In genomic region chr10:52115823-52116222, GRCh38 we compare ENCODE assay signal across 25 cellular contexts.
DNase-seq lines count a peak whose midpoint lies in the region; ATAC-seq and TF ChIP-seq lines count a peak whose summit lies in the region.
"Had no signal": no experiment of that assay in that cellular context is flagged by ENCODE, and none has a peak within 500 bp of the region (broad histone marks: within the 10 kb centered on the region; RNA-seq: fewer than 3 reads in every experiment).

No MANE protein-coding gene starts in this region.

- H3K4me3 Mint-ChIP-seq in HFFc6 (no peak overlapping the region), WTC11 (no peak overlapping the region)
- H3K4me3 Mint-ChIP-seq in stimulated activated effector memory CD8-positive, alpha-beta T cell treated with anti-CD3 and anti-CD28 coated beads, Interleukin-12 subunit alpha, Interleukin-12 subunit beta, amount 100 ng/mL, for 72 hours = no peak overlapping the region
- H3K4me3 Mint-ChIP-seq: activated naive CD4-positive, alpha-beta T cell treated with anti-CD3 and anti-CD28 coated beads, Interleukin-2, amount 10 ng/mL, durations not matched to agents 7 days and 5 days; CD8-positive, alpha-beta T cell; H9; immature natural killer cell; stimulated activated naive CD8-positive, alpha-beta T cell treated with anti-CD3 and anti-CD28 coated beads, Interleukin-15, Interleukin-2, amounts not matched to agents 100 ng/mL and 50 ng/mL, for 24 hours had no signal

- H3K4me1 Mint-ChIP-seq in HFFc6 (ENCODE audit: low read depth) (peaks cover 7% of the 10 kb centered on the region), WTC11 (peaks cover 17% of the 10 kb centered on the region)
- no peaks in the 10 kb centered on the region for H3K4me1 Mint-ChIP-seq in stimulated activated effector memory CD8-positive, alpha-beta T cell treated with anti-CD3 and anti-CD28 coated beads, Interleukin-12 subunit alpha, Interleukin-12 subunit beta, amount 100 ng/mL, for 72 hours
- H3K4me1 Mint-ChIP-seq: activated naive CD4-positive, alpha-beta T cell treated with anti-CD3 and anti-CD28 coated beads, Interleukin-2, amount 10 ng/mL, durations not matched to agents 7 days and 5 days; immature natural killer cell had no signal

- TF ChIP-seq CTCF in A673 (conservative IDR thresholded peaks at IDR 0.05; ENCODE audit: low read depth, low read length) (no peak), HFFc6 (IDR thresholded peaks at IDR 0.05) (no peak), WTC11 (IDR thresholded peaks at IDR 0.05) (no peak), fibroblast of mammary gland (conservative IDR thresholded peaks at IDR 0.05; ENCODE audit: control insufficient read depth, insufficient read depth, low read depth, low read length) (no peak)

- H3K36me3 Mint-ChIP-seq in HFFc6 (ENCODE audit: low read depth) (no peaks in the 10 kb centered on the region), WTC11 (no peaks in the 10 kb centered on the region)
- no peaks in the 10 kb centered on the region for H3K36me3 Mint-ChIP-seq in stimulated activated effector memory CD8-positive, alpha-beta T cell treated with anti-CD3 and anti-CD28 coated beads, Interleukin-12 subunit alpha, Interleukin-12 subunit beta, amount 100 ng/mL, for 72 hours
- H3K36me3 Mint-ChIP-seq: activated naive CD4-positive, alpha-beta T cell treated with anti-CD3 and anti-CD28 coated beads, Interleukin-2, amount 10 ng/mL, durations not matched to agents 7 days and 5 days; CD8-positive, alpha-beta T cell; immature natural killer cell had no signal

- no TSS peak for BruUV-seq in A673 (replicated peaks; lab: Mats Ljungman, UMichigan)

- H3K27ac ChIP-seq in A673 (ENCODE audit: low read depth, low read length, poor library complexity, severe bottlenecking) = no peak overlapping the region
- H3K27ac ChIP-seq: body of pancreas, upper lobe of left lung had no signal

- no peaks in the 10 kb centered on the region for H3K9me3 ChIP-seq in A673 (ENCODE audit: low read depth, low read length, poor library complexity, severe bottlenecking)
- H3K9me3 ChIP-seq: body of pancreas, MG63, upper lobe of left lung had no signal

- intact Hi-C loops in A673 (cut with micrococcal nuclease; ENCODE audit: unreplicated experiment) = no loop called here

- POLR2A ChIA-PET in A673 (lab: Charles Lee; ENCODE audit: low non-redundant PET) = no interaction called here
- POLR2A ChIA-PET in WTC11 (lab: Charles Lee) = no interaction called here

- DNase-seq in A673 (ENCODE audit: low spot score) (peak; percentile 6), HFFc6 (peak; percentile 21), WTC11 (ENCODE audit: low spot score) (no peak), fibroblast of mammary gland (ENCODE audit: low read depth) (peak; percentile 15), DMS114 treated with DMSO at 0.1 percent for 48 hours (lab: John Stamatoyannopoulos, UW; ENCODE audit: unreplicated experiment) (no peak)
- DNase-seq in stimulated activated effector memory CD8-positive, alpha-beta T cell treated with anti-CD3 and anti-CD28 coated beads, Interleukin-12 subunit alpha, Interleukin-12 subunit beta, amount 100 ng/mL, for 72 hours (ENCODE audit: low spot score in 2 of 2) = no peak
- DNase-seq: activated CD4-positive, alpha-beta T cell treated with anti-CD3 and anti-CD28 coated beads, Interleukin-2, amount 50 U/mL, for 4 hours; activated naive CD4-positive, alpha-beta T cell treated with anti-CD3 and anti-CD28 coated beads, Interleukin-2, amount 10 ng/mL, durations not matched to agents 7 days and 5 days; activated T-cell treated with anti-CD3 and anti-CD28 coated beads, Interleukin-2, amount 50 U/mL, for 1 hour; body of pancreas; CD8-positive, alpha-beta T cell; cortex of kidney; DND-41; H9; immature natural killer cell; MG63; NCI-H2029 treated with DMSO at 0.1 percent for 48 hours; NCI-H510A; occipital lobe; right cardiac atrium; upper lobe of left lung had no signal

- H3K27ac Mint-ChIP-seq in HFFc6 (no peak overlapping the region), WTC11 (no peak overlapping the region)
- H3K27ac Mint-ChIP-seq in stimulated activated effector memory CD8-positive, alpha-beta T cell treated with anti-CD3 and anti-CD28 coated beads, Interleukin-12 subunit alpha, Interleukin-12 subunit beta, amount 100 ng/mL, for 72 hours = no peak overlapping the region
- H3K27ac Mint-ChIP-seq: activated naive CD4-positive, alpha-beta T cell treated with anti-CD3 and anti-CD28 coated beads, Interleukin-2, amount 10 ng/mL, durations not matched to agents 7 days and 5 days; CD8-positive, alpha-beta T cell; H9; immature natural killer cell; stimulated activated naive CD8-positive, alpha-beta T cell treated with anti-CD3 and anti-CD28 coated beads, Interleukin-15, Interleukin-2, amounts not matched to agents 100 ng/mL and 50 ng/mL, for 24 hours had no signal

- H3K36me3 ChIP-seq in A673 (ENCODE audit: insufficient read depth, low read length, poor library complexity, severe bottlenecking) = no peaks in the 10 kb centered on the region
- H3K36me3 ChIP-seq: MG63, upper lobe of left lung had no signal

- CTCF ChIA-PET in A673 (lab: Charles Lee) (no interaction called here), WTC11 (lab: Charles Lee) (no interaction called here)

- no peak overlapping the region for H3K4me3 ChIP-seq in A673 (ENCODE audit: low read depth, low read length, poor library complexity, severe bottlenecking)
- no peak overlapping the region for H3K4me3 ChIP-seq in fibroblast of mammary gland (ENCODE audit: control insufficient read depth, low read depth, low read length)
- H3K4me3 ChIP-seq: body of pancreas, MG63, upper lobe of left lung had no signal

- peak; percentile 26; the same call in 1 of the 2 replicates for ATAC-seq in WTC11
- no peak for ATAC-seq in GM21717 (IDR thresholded peaks at IDR 0.05; ENCODE audit: unreplicated experiment)
- no peak for ATAC-seq in HG03095 (IDR thresholded peaks at IDR 0.05; ENCODE audit: unreplicated experiment)
- ATAC-seq in stimulated activated effector memory CD8-positive, alpha-beta T cell treated with anti-CD3 and anti-CD28 coated beads, Interleukin-12 subunit alpha, Interleukin-12 subunit beta, amount 100 ng/mL, for 72 hours = no peak
- ATAC-seq: body of pancreas; CD8-positive, alpha-beta T cell; right cardiac atrium; Right ventricle myocardium inferior had no signal

- H3K9me3 Mint-ChIP-seq in HFFc6 (no peaks in the 10 kb centered on the region; the same call in 1 of the 2 replicates), WTC11 (peaks cover 7% of the 10 kb centered on the region)
- peaks cover 12% of the 10 kb centered on the region for H3K9me3 Mint-ChIP-seq in stimulated activated effector memory CD8-positive, alpha-beta T cell treated with anti-CD3 and anti-CD28 coated beads, Interleukin-12 subunit alpha, Interleukin-12 subunit beta, amount 100 ng/mL, for 72 hours
- H3K9me3 Mint-ChIP-seq: activated naive CD4-positive, alpha-beta T cell treated with anti-CD3 and anti-CD28 coated beads, Interleukin-2, amount 10 ng/mL, durations not matched to agents 7 days and 5 days; H9 had no signal

- H3K4me1 ChIP-seq in A673 (ENCODE audit: insufficient read depth, low read length, poor library complexity, severe bottlenecking) = no peaks in the 10 kb centered on the region
- H3K4me1 ChIP-seq: body of pancreas, upper lobe of left lung had no signal

- H3K27me3 Mint-ChIP-seq in HFFc6 (ENCODE audit: insufficient read depth) (no peaks in the 10 kb centered on the region; the same call in none of the 2 replicates), WTC11 (ENCODE audit: low read depth) (no peaks in the 10 kb centered on the region)
- H3K27me3 Mint-ChIP-seq: stimulated activated naive CD8-positive, alpha-beta T cell treated with anti-CD3 and anti-CD28 coated beads, Interleukin-15, Interleukin-2, amounts not matched to agents 100 ng/mL and 50 ng/mL, for 24 hours had no signal

- H3K27me3 ChIP-seq in A673 (replicated peaks; ENCODE audit: insufficient read depth, low read depth, low read length, poor library complexity) = no peaks in the 10 kb centered on the region
- H3K27me3 ChIP-seq: body of pancreas, MG63, upper lobe of left lung had no signal

TF ChIP-seq in WTC11, 78 proteins besides CTCF, POLR2A, EP300 and RAD21 (continues in another document):
- TF ChIP-seq, protein P1, sequence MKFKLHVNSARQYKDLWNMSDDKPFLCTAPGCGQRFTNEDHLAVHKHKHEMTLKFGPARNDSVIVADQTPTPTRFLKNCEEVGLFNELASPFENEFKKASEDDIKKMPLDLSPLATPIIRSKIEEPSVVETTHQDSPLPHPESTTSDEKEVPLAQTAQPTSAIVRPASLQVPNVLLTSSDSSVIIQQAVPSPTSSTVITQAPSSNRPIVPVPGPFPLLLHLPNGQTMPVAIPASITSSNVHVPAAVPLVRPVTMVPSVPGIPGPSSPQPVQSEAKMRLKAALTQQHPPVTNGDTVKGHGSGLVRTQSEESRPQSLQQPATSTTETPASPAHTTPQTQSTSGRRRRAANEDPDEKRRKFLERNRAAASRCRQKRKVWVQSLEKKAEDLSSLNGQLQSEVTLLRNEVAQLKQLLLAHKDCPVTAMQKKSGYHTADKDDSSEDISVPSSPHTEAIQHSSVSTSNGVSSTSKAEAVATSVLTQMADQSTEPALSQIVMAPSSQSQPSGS (CRISPR knock-in tag; IDR thresholded peaks at IDR 0.05; ENCODE audit: borderline replicate concordance, low read depth) = no peak
- TF ChIP-seq, protein P2, sequence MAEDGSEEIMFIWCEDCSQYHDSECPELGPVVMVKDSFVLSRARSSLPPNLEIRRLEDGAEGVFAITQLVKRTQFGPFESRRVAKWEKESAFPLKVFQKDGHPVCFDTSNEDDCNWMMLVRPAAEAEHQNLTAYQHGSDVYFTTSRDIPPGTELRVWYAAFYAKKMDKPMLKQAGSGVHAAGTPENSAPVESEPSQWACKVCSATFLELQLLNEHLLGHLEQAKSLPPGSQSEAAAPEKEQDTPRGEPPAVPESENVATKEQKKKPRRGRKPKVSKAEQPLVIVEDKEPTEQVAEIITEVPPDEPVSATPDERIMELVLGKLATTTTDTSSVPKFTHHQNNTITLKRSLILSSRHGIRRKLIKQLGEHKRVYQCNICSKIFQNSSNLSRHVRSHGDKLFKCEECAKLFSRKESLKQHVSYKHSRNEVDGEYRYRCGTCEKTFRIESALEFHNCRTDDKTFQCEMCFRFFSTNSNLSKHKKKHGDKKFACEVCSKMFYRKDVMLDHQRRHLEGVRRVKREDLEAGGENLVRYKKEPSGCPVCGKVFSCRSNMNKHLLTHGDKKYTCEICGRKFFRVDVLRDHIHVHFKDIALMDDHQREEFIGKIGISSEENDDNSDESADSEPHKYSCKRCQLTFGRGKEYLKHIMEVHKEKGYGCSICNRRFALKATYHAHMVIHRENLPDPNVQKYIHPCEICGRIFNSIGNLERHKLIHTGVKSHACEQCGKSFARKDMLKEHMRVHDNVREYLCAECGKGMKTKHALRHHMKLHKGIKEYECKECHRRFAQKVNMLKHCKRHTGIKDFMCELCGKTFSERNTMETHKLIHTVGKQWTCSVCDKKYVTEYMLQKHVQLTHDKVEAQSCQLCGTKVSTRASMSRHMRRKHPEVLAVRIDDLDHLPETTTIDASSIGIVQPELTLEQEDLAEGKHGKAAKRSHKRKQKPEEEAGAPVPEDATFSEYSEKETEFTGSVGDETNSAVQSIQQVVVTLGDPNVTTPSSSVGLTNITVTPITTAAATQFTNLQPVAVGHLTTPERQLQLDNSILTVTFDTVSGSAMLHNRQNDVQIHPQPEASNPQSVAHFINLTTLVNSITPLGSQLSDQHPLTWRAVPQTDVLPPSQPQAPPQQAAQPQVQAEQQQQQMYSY (CRISPR knock-in tag; IDR thresholded peaks at IDR 0.05) = no peak

Comparison
In these comparisons a context has a peak if more than half of its experiments do, and no peak if none do; other contexts are left out.
1. DNase-seq: peak in A673 (single experiment), HFFc6 (single experiment) and fibroblast of mammary gland (single experiment); none in WTC11 (single experiment), DMS114 treated with DMSO at 0.1 percent for 48 hours (single experiment) and stimulated activated effector memory CD8-positive, alpha-beta T cell treated with anti-CD3 and anti-CD28 coated beads, Interleukin-12 subunit alpha, Interleukin-12 subunit beta, amount 100 ng/mL, for 72 hours (0 of 2).